22 cellular contexts compared by ENCODE assay signal in genomic region chr17:12899604-12900003, GRCh38.
A peak's percentile ranks its signal among the peaks of the same experiment; 100 is the strongest.
DNase-seq lines count a peak whose midpoint lies in the region; ATAC-seq, FAIRE-seq and TF ChIP-seq lines count a peak whose summit lies in the region.
"Had no signal": no experiment of that assay in that cellular context is flagged by ENCODE, and none has a peak within 500 bp of the region (broad histone marks: within the 10 kb centered on the region; RNA-seq: fewer than 3 reads in every experiment).

No MANE protein-coding gene starts in this region.

- CTCF ChIA-PET in HepG2 (lab: Yijun Ruan, JAX; ENCODE audit: low intra/inter-chr PET ratio, low total read pairs): no interaction called here

- no peaks in the 10 kb centered on the region for H3K4me1 Mint-ChIP-seq in activated CD4-positive, alpha-beta T cell treated with anti-CD3 and anti-CD28 coated beads, Interleukin-2, amount 10 ng/mL, durations not matched to agents 24 days and 14 days
- H3K4me1 Mint-ChIP-seq: B cell; CD14-positive monocyte; CD4-positive, alpha-beta memory T cell; CD4-positive, CD25-positive, alpha-beta regulatory T cell; CD8-positive, alpha-beta memory T cell had no signal

- peaks cover 11% of the 10 kb centered on the region for H3K9me3 Mint-ChIP-seq in activated CD4-positive, alpha-beta T cell treated with anti-CD3 and anti-CD28 coated beads, Interleukin-2, amount 10 ng/mL, durations not matched to agents 24 days and 14 days

- H3K79me2 ChIP-seq in HepG2 (ENCODE audit: insufficient read depth, low read length): no peaks in the 10 kb centered on the region

- TF ChIP-seq RAD21 in HepG2 (CRISPR knock-in tag; IDR thresholded peaks at IDR 0.05): no peak

- H3K4me3 ChIP-seq in HepG2 (replicated peaks in 1 of 3; ENCODE audit: insufficient read depth in 1 of 3, low read depth in 2 of 3, low read length in 3 of 3) (no peak overlapping the region), right lobe of liver (no peak overlapping the region)
- H3K4me3 ChIP-seq: BLaER1 treated with 17β-estradiol and CSF1 and Interleukin-3, amounts not matched to agents 10 nM and 100 nM had no signal

- no peak overlapping the region for H2AFZ ChIP-seq in HepG2 (ENCODE audit: low read length)

- BruUV-seq in HepG2 (replicated peaks; lab: Mats Ljungman, UMichigan): no TSS peak

- in situ Hi-C loops in HepG2 (cut with HindIII; ENCODE audit: extremely low pct_ligation_motif_present, low pct_unique_long_range_greater_than_20kb): no loop called here

- TF ChIP-seq EP300 in HepG2 (IDR thresholded peaks at IDR 0.05; ENCODE audit: low read depth in 2 of 2, low read length in 2 of 2) (no peak), HepG2 (CRISPR knock-in tag; IDR thresholded peaks at IDR 0.05; ENCODE audit: borderline replicate concordance) (no peak)

- H4K20me1 ChIP-seq in HepG2 (ENCODE audit: insufficient read depth, low read length): no peaks in the 10 kb centered on the region
- H4K20me1 ChIP-seq: BLaER1 treated with 17β-estradiol and CSF1 and Interleukin-3, amounts not matched to agents 10 nM and 100 nM had no signal

- intact Hi-C loops in activated CD4-positive, alpha-beta T cell treated with anti-CD3 and anti-CD28 coated beads, Interleukin-2, amount 10 ng/mL, durations not matched to agents 24 days and 14 days (cut with micrococcal nuclease): no loop called here
- intact Hi-C loops in HepG2 (cut with micrococcal nuclease; ENCODE audit: unreplicated experiment): no loop called here
- intact Hi-C loops in right lobe of liver (cut with DNase I): no loop called here

- H3K27me3 ChIP-seq in HepG2 (ENCODE audit: control insufficient read depth in 1 of 2, insufficient read depth in 2 of 2, low read length in 2 of 2) (no peaks in the 10 kb centered on the region; a peak in 1 of 5 replicates), right lobe of liver (no peaks in the 10 kb centered on the region)
- H3K27me3 ChIP-seq: BLaER1 treated with 17β-estradiol and CSF1 and Interleukin-3, amounts not matched to agents 10 nM and 100 nM had no signal

- POLR2A ChIA-PET in HepG2 (lab: Yijun Ruan, JAX): no interaction called here

- no peak overlapping the region for H3K9ac ChIP-seq in HepG2 (ENCODE audit: insufficient read depth, low read depth, low read length)
- H3K9ac ChIP-seq: BLaER1 treated with 17β-estradiol and CSF1 and Interleukin-3, amounts not matched to agents 10 nM and 100 nM had no signal

- H3K4me3 Mint-ChIP-seq in activated CD4-positive, alpha-beta T cell treated with anti-CD3 and anti-CD28 coated beads, Interleukin-2, amount 10 ng/mL, durations not matched to agents 24 days and 14 days: no peak overlapping the region
- H3K4me3 Mint-ChIP-seq: B cell; CD14-positive monocyte; CD4-positive, alpha-beta memory T cell; CD4-positive, CD25-positive, alpha-beta regulatory T cell; CD8-positive, alpha-beta memory T cell had no signal

- peak; percentile 11 for DNase-seq in activated CD4-positive, alpha-beta T cell treated with anti-CD3 and anti-CD28 coated beads, Interleukin-2, amount 10 ng/mL, durations not matched to agents 24 days and 14 days
- DNase-seq in activated CD4-positive, alpha-beta T cell treated with anti-CD3 and anti-CD28 coated beads for 48 hours: no peak
- DNase-seq in HepG2 (ENCODE audit: low spot score) (no peak), right lobe of liver (no peak), DMS 273 (lab: John Stamatoyannopoulos, UW; ENCODE audit: unreplicated experiment) (no peak), occipital lobe (lab: John Stamatoyannopoulos, UW) (no peak)
- DNase-seq: 8988T; AML-193; CD4-positive, alpha-beta memory T cell; CD4-positive, CD25-positive, alpha-beta regulatory T cell; CD8-positive, alpha-beta memory T cell; COR-L47; DMS79 treated with DMSO at 0.1 percent for 48 hours; GF-D8 had no signal

- H3K4me2 ChIP-seq in HepG2 (ENCODE audit: low read depth, low read length): no peak overlapping the region
- H3K4me2 ChIP-seq: BLaER1 treated with 17β-estradiol and CSF1 and Interleukin-3, amounts not matched to agents 10 nM and 100 nM had no signal

- no peak for TF ChIP-seq CTCF in HepG2 (CRISPR knock-in tag; IDR thresholded peaks at IDR 0.05)
- no peak for TF ChIP-seq CTCF in right lobe of liver (IDR thresholded peaks at IDR 0.05)
- TF ChIP-seq CTCF in C4-2B (conservative IDR thresholded peaks at IDR 0.05): no peak

- H3K27ac ChIP-seq in HepG2 (ENCODE audit: extremely low read length, insufficient read depth, low read length) (no peak overlapping the region), right lobe of liver (no peak overlapping the region), C4-2B (0 out of 2 replicates have a peak overlapping the region, but pooled peaks have one; percentile 68)
- H3K27ac ChIP-seq: BLaER1 treated with 17β-estradiol and CSF1 and Interleukin-3, amounts not matched to agents 10 nM and 100 nM had no signal

- TF ChIP-seq POLR2A in HepG2 (IDR thresholded peaks at IDR 0.05; ENCODE audit: insufficient read depth in 1 of 2, low read depth in 2 of 2, low read length in 2 of 2) (no peak), right lobe of liver (IDR thresholded peaks at IDR 0.05) (no peak)

- H3K36me3 Mint-ChIP-seq in activated CD4-positive, alpha-beta T cell treated with anti-CD3 and anti-CD28 coated beads, Interleukin-2, amount 10 ng/mL, durations not matched to agents 24 days and 14 days (ENCODE audit: low read depth): no peaks in the 10 kb centered on the region
- H3K36me3 Mint-ChIP-seq: CD14-positive monocyte; CD8-positive, alpha-beta memory T cell had no signal

- H3K4me1 ChIP-seq in HepG2 (ENCODE audit: insufficient read depth, low read length): peaks cover 23% of the 10 kb centered on the region
- no peaks in the 10 kb centered on the region for H3K4me1 ChIP-seq in right lobe of liver
- H3K4me1 ChIP-seq: BLaER1 treated with 17β-estradiol and CSF1 and Interleukin-3, amounts not matched to agents 10 nM and 100 nM had no signal

- no peak for FAIRE-seq in HepG2 (lab: Jason Lieb, UNC)
- FAIRE-seq: A204.1, G401.6, GM12891, GM19239 had no signal

- no peak overlapping the region for H3K27ac Mint-ChIP-seq in activated CD4-positive, alpha-beta T cell treated with anti-CD3 and anti-CD28 coated beads, Interleukin-2, amount 10 ng/mL, durations not matched to agents 24 days and 14 days
- H3K27ac Mint-ChIP-seq: B cell; CD14-positive monocyte; CD4-positive, alpha-beta memory T cell; CD4-positive, CD25-positive, alpha-beta regulatory T cell; CD8-positive, alpha-beta memory T cell had no signal

- ATAC-seq in HepG2: no peak
- no peak for ATAC-seq in right lobe of liver

- 74% methylated on average over 4 of the region's 4 CpGs for WGBS in HepG2 (ENCODE audit: low lambda C conversion rate)
- 54% methylated on average over 4 of the region's 4 CpGs for WGBS in right lobe of liver (ENCODE audit: insufficient coverage, low coverage, low lambda C conversion rate, missing lambda C conversion rate)

- H3K27me3 Mint-ChIP-seq in activated CD4-positive, alpha-beta T cell treated with anti-CD3 and anti-CD28 coated beads, Interleukin-2, amount 10 ng/mL, durations not matched to agents 24 days and 14 days: no peaks in the 10 kb centered on the region
- H3K27me3 Mint-ChIP-seq: B cell; CD4-positive, CD25-positive, alpha-beta regulatory T cell had no signal

- H3K9me3 ChIP-seq in HepG2 (ENCODE audit: low read length): no peaks in the 10 kb centered on the region
- H3K9me3 ChIP-seq in right lobe of liver: no peaks in the 10 kb centered on the region

- H3K36me3 ChIP-seq in HepG2 (replicated peaks in 1 of 2; ENCODE audit: control insufficient read depth in 1 of 2, insufficient read depth in 2 of 2, low read length in 2 of 2) (no peaks in the 10 kb centered on the region), right lobe of liver (no peaks in the 10 kb centered on the region)

TF ChIP-seq in HepG2, 621 proteins besides CTCF, POLR2A, EP300 and RAD21:
- TF ChIP-seq GRHL1 (CRISPR knock-in tag; conservative IDR thresholded peaks at IDR 0.05) (no peak), MNT (IDR thresholded peaks at IDR 0.05) (peak; percentile 98)
TF ChIP-seq in HepG2: peak in this region for 1.
